ENCODE assay signal across 1 cellular context in the genomic region with DNA sequence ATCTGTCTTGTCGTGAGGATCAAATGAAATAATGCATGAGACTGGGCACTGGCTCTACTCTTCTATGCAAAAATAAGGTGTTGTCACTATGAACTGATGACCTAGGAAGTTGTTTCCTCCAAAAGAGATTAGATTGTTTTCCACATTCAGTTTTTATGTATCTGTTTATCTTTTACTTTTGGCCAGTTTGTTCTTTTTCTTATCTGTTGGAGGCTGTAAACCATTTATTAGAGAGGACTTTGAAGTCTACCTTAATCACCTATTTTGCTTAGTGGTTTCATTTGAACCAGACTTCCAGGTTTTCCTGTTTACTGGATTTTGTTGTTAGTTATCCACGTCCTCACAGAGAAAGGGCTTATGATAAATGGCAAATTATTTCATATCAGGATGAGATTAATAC.
A peak's percentile ranks its signal among the peaks of the same experiment; 100 is the strongest.
TF ChIP-seq lines count a peak whose summit lies in the region.

No MANE protein-coding gene starts in this region.

TF ChIP-seq in HepG2, 621 proteins besides CTCF, POLR2A, EP300 and RAD21 (continued from another document):
- TF ChIP-seq, protein P1, sequence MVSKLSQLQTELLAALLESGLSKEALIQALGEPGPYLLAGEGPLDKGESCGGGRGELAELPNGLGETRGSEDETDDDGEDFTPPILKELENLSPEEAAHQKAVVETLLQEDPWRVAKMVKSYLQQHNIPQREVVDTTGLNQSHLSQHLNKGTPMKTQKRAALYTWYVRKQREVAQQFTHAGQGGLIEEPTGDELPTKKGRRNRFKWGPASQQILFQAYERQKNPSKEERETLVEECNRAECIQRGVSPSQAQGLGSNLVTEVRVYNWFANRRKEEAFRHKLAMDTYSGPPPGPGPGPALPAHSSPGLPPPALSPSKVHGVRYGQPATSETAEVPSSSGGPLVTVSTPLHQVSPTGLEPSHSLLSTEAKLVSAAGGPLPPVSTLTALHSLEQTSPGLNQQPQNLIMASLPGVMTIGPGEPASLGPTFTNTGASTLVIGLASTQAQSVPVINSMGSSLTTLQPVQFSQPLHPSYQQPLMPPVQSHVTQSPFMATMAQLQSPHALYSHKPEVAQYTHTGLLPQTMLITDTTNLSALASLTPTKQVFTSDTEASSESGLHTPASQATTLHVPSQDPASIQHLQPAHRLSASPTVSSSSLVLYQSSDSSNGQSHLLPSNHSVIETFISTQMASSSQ (IDR thresholded peaks at IDR 0.05; ENCODE audit: low read depth), result peak; percentile 50
- TF ChIP-seq, protein P1 (CRISPR knock-in tag; IDR thresholded peaks at IDR 0.05; ENCODE audit: borderline replicate concordance), result no peak
- TF ChIP-seq, protein P2, sequence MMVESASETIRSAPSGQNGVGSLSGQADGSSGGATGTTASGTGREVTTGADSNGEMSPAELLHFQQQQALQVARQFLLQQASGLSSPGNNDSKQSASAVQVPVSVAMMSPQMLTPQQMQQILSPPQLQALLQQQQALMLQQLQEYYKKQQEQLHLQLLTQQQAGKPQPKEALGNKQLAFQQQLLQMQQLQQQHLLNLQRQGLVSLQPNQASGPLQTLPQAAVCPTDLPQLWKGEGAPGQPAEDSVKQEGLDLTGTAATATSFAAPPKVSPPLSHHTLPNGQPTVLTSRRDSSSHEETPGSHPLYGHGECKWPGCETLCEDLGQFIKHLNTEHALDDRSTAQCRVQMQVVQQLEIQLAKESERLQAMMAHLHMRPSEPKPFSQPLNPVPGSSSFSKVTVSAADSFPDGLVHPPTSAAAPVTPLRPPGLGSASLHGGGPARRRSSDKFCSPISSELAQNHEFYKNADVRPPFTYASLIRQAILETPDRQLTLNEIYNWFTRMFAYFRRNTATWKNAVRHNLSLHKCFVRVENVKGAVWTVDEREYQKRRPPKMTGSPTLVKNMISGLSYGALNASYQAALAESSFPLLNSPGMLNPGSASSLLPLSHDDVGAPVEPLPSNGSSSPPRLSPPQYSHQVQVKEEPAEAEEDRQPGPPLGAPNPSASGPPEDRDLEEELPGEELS (CRISPR knock-in tag; IDR thresholded peaks at IDR 0.05), result peak; percentile 90
